In the genomic region with DNA sequence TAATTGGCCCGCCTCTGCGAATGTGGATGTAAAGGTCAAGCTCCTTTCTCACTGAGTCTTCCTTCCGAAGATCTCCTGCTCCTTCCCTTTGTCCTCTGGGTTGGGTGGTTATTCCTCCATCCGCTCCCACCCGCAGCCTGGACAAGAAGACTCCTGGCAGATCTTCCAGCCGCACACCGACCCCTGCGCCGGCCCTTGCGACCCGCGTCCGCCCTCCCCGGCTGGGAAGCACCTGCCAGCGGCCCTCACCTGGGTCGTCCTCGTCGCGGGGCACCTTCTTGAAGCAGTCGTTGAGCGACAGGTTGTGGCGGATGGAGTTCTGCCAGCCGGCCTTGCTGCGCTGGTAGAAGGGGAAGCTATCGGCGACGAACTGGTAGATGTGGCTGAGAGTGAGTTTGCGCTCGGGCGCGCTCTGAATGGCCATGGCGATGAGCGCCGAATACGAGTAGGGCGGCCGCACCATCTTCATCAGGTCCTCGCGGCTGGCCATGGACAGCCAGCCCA, we compare ENCODE assay signal across 9 cellular contexts. TPM values are rescaled to one million over a fixed set of nuclear protein-coding genes. Genes with fewer than 3 reads are reported as not detected.
DNase-seq lines count a peak whose midpoint lies in the region; ATAC-seq and TF ChIP-seq lines count a peak whose summit lies in the region.
"Had no signal": no experiment of that assay in that cellular context is flagged by ENCODE, and none has a peak within 500 bp of the region (broad histone marks: within the 10 kb centered on the region; RNA-seq: fewer than 3 reads in every experiment).

No MANE protein-coding gene starts in this region.

- no peaks in the 10 kb centered on the region for H3K4me1 ChIP-seq in lower lobe of right lung

- no peak overlapping the region for H3K27ac ChIP-seq in lower lobe of right lung
- H3K27ac ChIP-seq: heart right ventricle had no signal

- H3K27me3 ChIP-seq in lower lobe of right lung (ENCODE audit: low read depth) = peaks cover 90% of the 10 kb centered on the region

- H3K27me3 Mint-ChIP-seq in activated T-helper 17 cell treated with anti-CD3 and anti-CD28 coated beads, Interleukin-2, amount 50 U/mL, for 72 hours = peaks cover 47% of the 10 kb centered on the region

- H3K9me3 Mint-ChIP-seq in activated T-helper 17 cell treated with anti-CD3 and anti-CD28 coated beads, Interleukin-2, amount 50 U/mL, for 72 hours = no peaks in the 10 kb centered on the region

- no peaks in the 10 kb centered on the region for H3K4me1 Mint-ChIP-seq in activated T-helper 17 cell treated with anti-CD3 and anti-CD28 coated beads, Interleukin-2, amount 50 U/mL, for 72 hours

- H3K27ac Mint-ChIP-seq in activated T-helper 17 cell treated with anti-CD3 and anti-CD28 coated beads, Interleukin-2, amount 50 U/mL, for 72 hours = no peak overlapping the region

- intact Hi-C loops in lower lobe of right lung (cut with DNase I) = no loop called here

- no peak for TF ChIP-seq CTCF in lower lobe of right lung (IDR thresholded peaks at IDR 0.05)

- no peaks in the 10 kb centered on the region for H3K9me3 ChIP-seq in lower lobe of right lung
- H3K9me3 ChIP-seq: heart right ventricle had no signal

- ATAC-seq in HG02885 (IDR thresholded peaks at IDR 0.05; ENCODE audit: poor library complexity, unreplicated experiment) (peak; percentile 28), lower lobe of right lung (peak; percentile 20), HG03342 (IDR thresholded peaks at IDR 0.05; ENCODE audit: unreplicated experiment) (no peak)
- peak; percentile 35 for ATAC-seq in activated T-helper 17 cell treated with anti-CD3 and anti-CD28 coated beads, Interleukin-2, amount 50 U/mL, for 72 hours (replicated peaks)
- ATAC-seq: heart right ventricle had no signal

- peak overlapping the region; percentile 45 for H3K4me3 Mint-ChIP-seq in activated T-helper 17 cell treated with anti-CD3 and anti-CD28 coated beads, Interleukin-2, amount 50 U/mL, for 72 hours

- no peaks in the 10 kb centered on the region for H3K36me3 Mint-ChIP-seq in activated T-helper 17 cell treated with anti-CD3 and anti-CD28 coated beads, Interleukin-2, amount 50 U/mL, for 72 hours (ENCODE audit: low read depth)

- peak overlapping the region; percentile 21 for H3K4me3 ChIP-seq in lower lobe of right lung

- no peaks in the 10 kb centered on the region for H3K36me3 ChIP-seq in lower lobe of right lung
- H3K36me3 ChIP-seq: heart right ventricle had no signal

- DNase-seq in COR-L47 (lab: John Stamatoyannopoulos, UW) = peak; percentile 33
- DNase-seq in lower lobe of right lung = no peak
- DNase-seq in NCI-H2107 (lab: John Stamatoyannopoulos, UW) = no peak
- DNase-seq in SW 1271 (lab: John Stamatoyannopoulos, UW) = no peak
- DNase-seq in NOMO-1 treated with DMSO at 0.1 percent for 48 hours (lab: John Stamatoyannopoulos, UW; ENCODE audit: unreplicated experiment) = no peak

RNA-seq across cellular contexts. Expression of gene FOXI3, which starts 0.8 kb away (rescaled TPM):
- not detected for total RNA-seq in activated T-helper 17 cell treated with anti-CD3 and anti-CD28 coated beads, Interleukin-2, amount 50 U/mL, for 72 hours
- not detected for total RNA-seq in lower lobe of right lung
